ENCODE assay signal across 1 cellular context in the genomic region with DNA sequence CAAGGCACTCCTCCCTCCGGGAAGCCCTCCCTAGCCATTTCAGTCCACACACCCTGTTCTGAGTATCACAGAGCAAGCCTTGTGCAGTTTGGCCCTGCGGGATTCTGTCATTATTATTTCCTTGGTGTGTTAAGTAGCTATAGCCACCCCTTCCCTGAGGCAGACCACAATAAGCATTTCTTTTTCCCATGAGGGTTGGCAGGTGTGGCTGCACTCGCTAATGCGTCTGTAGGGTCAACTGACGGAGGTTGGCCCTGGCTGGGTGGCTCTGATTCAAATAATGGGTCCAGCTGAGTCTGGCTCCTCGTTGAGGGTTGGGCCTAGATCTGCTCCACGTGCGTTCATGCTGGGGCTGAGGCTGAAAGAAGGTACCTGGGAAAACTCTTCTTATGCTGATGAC.
TF ChIP-seq lines count a peak whose summit lies in the region.

No MANE protein-coding gene starts in this region.

TF ChIP-seq in SK-N-SH treated with all-trans-retinoic acid at 6 μM for 48 hours, 23 proteins besides CTCF, POLR2A, EP300 and RAD21 (continued from another document):
- TF ChIP-seq, protein P1, sequence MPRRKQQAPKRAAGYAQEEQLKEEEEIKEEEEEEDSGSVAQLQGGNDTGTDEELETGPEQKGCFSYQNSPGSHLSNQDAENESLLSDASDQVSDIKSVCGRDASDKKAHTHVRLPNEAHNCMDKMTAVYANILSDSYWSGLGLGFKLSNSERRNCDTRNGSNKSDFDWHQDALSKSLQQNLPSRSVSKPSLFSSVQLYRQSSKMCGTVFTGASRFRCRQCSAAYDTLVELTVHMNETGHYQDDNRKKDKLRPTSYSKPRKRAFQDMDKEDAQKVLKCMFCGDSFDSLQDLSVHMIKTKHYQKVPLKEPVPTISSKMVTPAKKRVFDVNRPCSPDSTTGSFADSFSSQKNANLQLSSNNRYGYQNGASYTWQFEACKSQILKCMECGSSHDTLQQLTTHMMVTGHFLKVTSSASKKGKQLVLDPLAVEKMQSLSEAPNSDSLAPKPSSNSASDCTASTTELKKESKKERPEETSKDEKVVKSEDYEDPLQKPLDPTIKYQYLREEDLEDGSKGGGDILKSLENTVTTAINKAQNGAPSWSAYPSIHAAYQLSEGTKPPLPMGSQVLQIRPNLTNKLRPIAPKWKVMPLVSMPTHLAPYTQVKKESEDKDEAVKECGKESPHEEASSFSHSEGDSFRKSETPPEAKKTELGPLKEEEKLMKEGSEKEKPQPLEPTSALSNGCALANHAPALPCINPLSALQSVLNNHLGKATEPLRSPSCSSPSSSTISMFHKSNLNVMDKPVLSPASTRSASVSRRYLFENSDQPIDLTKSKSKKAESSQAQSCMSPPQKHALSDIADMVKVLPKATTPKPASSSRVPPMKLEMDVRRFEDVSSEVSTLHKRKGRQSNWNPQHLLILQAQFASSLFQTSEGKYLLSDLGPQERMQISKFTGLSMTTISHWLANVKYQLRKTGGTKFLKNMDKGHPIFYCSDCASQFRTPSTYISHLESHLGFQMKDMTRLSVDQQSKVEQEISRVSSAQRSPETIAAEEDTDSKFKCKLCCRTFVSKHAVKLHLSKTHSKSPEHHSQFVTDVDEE (CRISPR knock-in tag; IDR thresholded peaks at IDR 0.05): no peak
- no peak for TF ChIP-seq ISL1 (CRISPR knock-in tag; IDR thresholded peaks at IDR 0.05)
- no peak for TF ChIP-seq ZNF565 (CRISPR knock-in tag; conservative IDR thresholded peaks at IDR 0.05; ENCODE audit: low read depth)
- TF ChIP-seq GLIS3 (CRISPR knock-in tag; IDR thresholded peaks at IDR 0.05): no peak
- TF ChIP-seq SNAI2 (CRISPR knock-in tag; IDR thresholded peaks at IDR 0.05): no peak
- no peak for TF ChIP-seq RARB (CRISPR knock-in tag; IDR thresholded peaks at IDR 0.05)
- TF ChIP-seq TOX (CRISPR knock-in tag; IDR thresholded peaks at IDR 0.05; ENCODE audit: borderline replicate concordance): no peak
- TF ChIP-seq, protein P2, sequence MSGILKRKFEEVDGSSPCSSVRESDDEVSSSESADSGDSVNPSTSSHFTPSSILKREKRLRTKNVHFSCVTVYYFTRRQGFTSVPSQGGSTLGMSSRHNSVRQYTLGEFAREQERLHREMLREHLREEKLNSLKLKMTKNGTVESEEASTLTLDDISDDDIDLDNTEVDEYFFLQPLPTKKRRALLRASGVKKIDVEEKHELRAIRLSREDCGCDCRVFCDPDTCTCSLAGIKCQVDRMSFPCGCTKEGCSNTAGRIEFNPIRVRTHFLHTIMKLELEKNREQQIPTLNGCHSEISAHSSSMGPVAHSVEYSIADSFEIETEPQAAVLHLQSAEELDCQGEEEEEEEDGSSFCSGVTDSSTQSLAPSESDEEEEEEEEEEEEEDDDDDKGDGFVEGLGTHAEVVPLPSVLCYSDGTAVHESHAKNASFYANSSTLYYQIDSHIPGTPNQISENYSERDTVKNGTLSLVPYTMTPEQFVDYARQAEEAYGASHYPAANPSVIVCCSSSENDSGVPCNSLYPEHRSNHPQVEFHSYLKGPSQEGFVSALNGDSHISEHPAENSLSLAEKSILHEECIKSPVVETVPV (CRISPR knock-in tag; IDR thresholded peaks at IDR 0.05): no peak
